ENCODE assay signal across 7 cellular contexts in the genomic region with DNA sequence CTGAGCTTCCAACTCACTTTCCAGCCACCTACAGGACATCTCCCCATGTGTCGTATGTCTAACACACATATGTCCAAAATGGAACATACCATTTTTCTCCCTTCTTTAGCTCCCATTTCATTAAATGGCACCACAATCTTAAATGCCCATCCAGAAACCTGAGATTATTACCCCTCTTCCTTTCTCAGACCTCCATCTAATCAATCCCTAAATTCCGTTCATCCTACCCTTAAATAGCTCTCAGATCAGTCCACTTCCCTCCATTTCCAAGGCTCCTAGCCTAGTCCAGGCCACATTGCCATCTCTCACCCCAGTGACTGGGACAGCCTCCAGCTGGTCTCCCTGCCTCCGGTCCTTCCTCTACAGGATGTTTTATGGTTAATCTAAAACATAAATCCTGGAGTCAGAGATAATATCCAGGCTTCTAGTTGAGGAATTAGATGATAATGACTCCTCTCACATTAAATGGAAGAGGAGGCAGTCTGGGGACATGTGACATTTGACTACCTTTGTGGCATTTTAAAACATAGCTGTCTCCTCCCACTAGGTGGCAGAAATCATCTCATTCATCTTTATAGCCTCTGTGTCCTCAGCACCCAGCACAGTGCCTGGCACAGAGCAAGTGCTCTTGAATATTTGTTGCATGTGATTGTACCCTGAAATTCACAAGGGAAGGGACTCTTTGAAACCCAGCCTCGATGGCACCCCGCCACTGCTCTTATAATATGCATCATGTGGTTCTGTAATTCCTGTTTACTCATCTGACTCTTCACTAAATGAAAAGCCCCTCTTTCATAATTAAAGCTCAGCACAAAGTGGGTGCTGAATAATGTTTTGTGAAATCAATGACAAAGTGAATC.
DNase-seq lines count a peak whose midpoint lies in the region; ATAC-seq lines count a peak whose summit lies in the region.

No MANE protein-coding gene starts in this region.

- CTCF ChIA-PET in T-cell (lab: Charles Lee): interaction anchor here (0.6 to 3.7 kb wide), 5 partner anchors 10 to 81 kb away, joined by 3 to 35 read pairs (median 4); no protein-coding TSS in a partner anchor

- no peak overlapping the region for H3K27ac Mint-ChIP-seq in T-cell
- H3K27ac Mint-ChIP-seq in immature natural killer cell: no peak overlapping the region

- peaks cover 16% of the 10 kb centered on the region in 2 donors for H3K27me3 Mint-ChIP-seq in T-cell
- H3K27me3 Mint-ChIP-seq in immature natural killer cell (ENCODE audit: low read depth in 3 of 3): peaks cover 1 to 6% (median 3%) of the 10 kb centered on the region in 3 donors

- intact Hi-C loops in sciatic nerve (cut with DNase I): loop anchor here (2.0 kb wide), 1 partner anchor 73 kb away; no protein-coding TSS in a partner anchor

- POLR2A ChIA-PET in T-cell (lab: Charles Lee): interaction anchor here (0.6 kb wide), 2 partner anchors 905 to 1827 kb away, joined by 3 read pairs; no protein-coding TSS in a partner anchor

- H3K4me1 Mint-ChIP-seq in T-cell: no peaks in the 10 kb centered on the region
- H3K4me1 Mint-ChIP-seq in immature natural killer cell: no peaks in the 10 kb centered on the region

- H3K4me3 Mint-ChIP-seq in T-cell (no peak overlapping the region), immature natural killer cell (no peak overlapping the region)

- H3K36me3 Mint-ChIP-seq in T-cell: no peaks in the 10 kb centered on the region
- H3K36me3 Mint-ChIP-seq in immature natural killer cell: no peaks in the 10 kb centered on the region

- peak; percentile 45 for DNase-seq in COLO829 (ENCODE audit: low spot score)
- peak; percentile 43 for DNase-seq in GM19240 (ENCODE audit: insufficient read length, low spot score)
- peak in 7 of 34 experiments; percentile 2 to 12 (median 4) for DNase-seq in T-cell
- peak in 2 of 3 donors; percentile 7 to 21 for DNase-seq in immature natural killer cell
- DNase-seq in sciatic nerve (ENCODE audit: low spot score): no peak

- H3K9me3 Mint-ChIP-seq in T-cell: no peaks in the 10 kb centered on the region
- no peaks in the 10 kb centered on the region for H3K9me3 Mint-ChIP-seq in immature natural killer cell

- peak in 3 of 4 experiments; percentile 38 to 58 (median 44) for ATAC-seq in T-cell (replicated peaks in 1 of 4)
- ATAC-seq in GM19397 (IDR thresholded peaks at IDR 0.05; ENCODE audit: unreplicated experiment): no peak
- ATAC-seq in sciatic nerve: no peak
- ATAC-seq in GM19467 (IDR thresholded peaks at IDR 0.05; ENCODE audit: unreplicated experiment): no peak

Comparison
In these comparisons a context has a peak if more than half of its experiments do, and no peak if none do; other contexts are left out.
1. ATAC-seq: peak in T-cell (3 of 4); none in GM19397 (single experiment), sciatic nerve (single experiment) and GM19467 (single experiment).